ENCODE assay signal across 7 cellular contexts in the genomic region with DNA sequence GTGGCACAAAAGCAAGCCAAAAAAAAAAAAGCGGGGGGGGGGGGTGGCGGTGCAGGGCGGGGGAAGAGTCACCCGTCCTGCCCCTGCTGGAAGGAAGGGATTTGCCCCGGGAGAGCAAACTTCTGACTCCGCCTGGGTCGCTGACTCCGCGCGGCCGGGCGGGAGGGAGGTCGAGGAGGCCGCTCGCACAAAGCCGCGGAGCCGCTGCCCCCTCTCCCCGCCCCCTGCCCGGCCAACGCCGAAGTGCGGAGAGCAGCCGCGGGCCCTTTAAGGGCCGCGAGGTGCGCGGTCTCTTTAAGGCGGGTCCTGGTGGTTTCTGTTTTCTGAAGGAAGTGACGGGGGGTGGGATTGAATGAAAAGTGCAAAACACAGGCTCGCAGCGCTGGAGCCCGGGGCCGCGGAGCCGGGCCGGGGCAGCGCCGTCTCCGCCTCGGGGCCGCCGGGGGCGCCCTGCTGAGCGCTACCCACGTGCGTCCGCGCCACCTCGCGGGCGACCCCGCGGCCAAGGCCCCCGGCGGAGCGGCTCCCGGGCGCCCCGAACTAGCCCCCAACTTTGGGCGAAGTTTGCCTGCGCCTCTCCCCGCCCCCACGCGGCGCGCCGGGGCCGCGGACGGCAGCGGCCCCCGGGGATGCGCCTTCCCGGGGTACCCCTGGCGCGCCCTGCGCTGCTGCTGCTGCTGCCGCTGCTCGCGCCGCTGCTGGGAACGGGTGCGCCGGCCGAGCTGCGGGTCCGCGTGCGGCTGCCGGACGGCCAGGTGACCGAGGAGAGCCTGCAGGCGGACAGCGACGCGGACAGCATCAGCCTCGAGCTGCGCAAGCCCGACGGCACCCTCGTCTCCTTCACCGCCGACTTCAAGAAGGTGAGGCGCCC. TPM values are rescaled to one million over a fixed set of nuclear protein-coding genes. Genes with fewer than 3 reads are reported as not detected.
A peak's percentile ranks its signal among the peaks of the same experiment; 100 is the strongest.
DNase-seq lines count a peak whose midpoint lies in the region; ATAC-seq, FAIRE-seq and TF ChIP-seq lines count a peak whose summit lies in the region.

A gene (plus strand): TSS at position 382 of the 871 bp plus-strand sequence. CDS start 248 bp downstream, at position 630.

- no peaks in the 10 kb centered on the region for H4K20me1 ChIP-seq in endothelial cell of umbilical vein (replicated peaks; ENCODE audit: control insufficient read depth, extremely low read depth, insufficient read depth, low read length)

- peak; percentile 86 for TF ChIP-seq POLR2A in endothelial cell of umbilical vein (IDR thresholded peaks at IDR 0.05; ENCODE audit: low read depth, low read length)

- intact Hi-C loops in endothelial cell of umbilical vein (cut with micrococcal nuclease) = loop anchor here (1.0 to 10.0 kb wide), 6 partner anchors 14 to 856 kb away; a partner anchor contains a TSS

- H3K4me2 ChIP-seq in endothelial cell of umbilical vein (ENCODE audit: insufficient read depth, low read length) = peak within 1 kb of the TSS; percentile 67

- peak; percentile 84 for DNase-seq in NCI-H69 (lab: John Stamatoyannopoulos, UW)
- DNase-seq in activated CD8-positive, alpha-beta memory T cell treated with anti-CD3 and anti-CD28 coated beads, Interleukin-2, amount 50 U/mL, for 4 hours = peak; percentile 58
- DNase-seq in endothelial cell of umbilical vein (ENCODE audit: low read depth, low spot score) = peak; percentile 84
- peak; percentile 79 for DNase-seq in midbrain (lab: John Stamatoyannopoulos, UW)
- DNase-seq in stimulated activated CD8-positive, alpha-beta memory T cell treated with anti-CD3 and anti-CD28 coated beads, Interleukin-2, amount 100 ng/mL, for 1 hour (ENCODE audit: low read depth in 2 of 2) = peak; percentile 16 to 35

- peak within 1 kb of the TSS; percentile 37 to 67 (median 60) for H3K4me3 ChIP-seq in endothelial cell of umbilical vein (replicated peaks in 1 of 3; ENCODE audit: insufficient read depth in 1 of 3, low read depth in 1 of 3, low read length in 3 of 3)

- dilution Hi-C loops in endothelial cell of umbilical vein (cut with MboI; ENCODE audit: extremely low pct_ligation_motif_present, low sequenced_read_pairs) = no loop called here

- FAIRE-seq in endothelial cell of umbilical vein (lab: Jason Lieb, UNC) = peak; percentile 87

- peak within 1 kb of the TSS; percentile 47 for H3K27ac ChIP-seq in endothelial cell of umbilical vein (ENCODE audit: insufficient read depth, low read depth, low read length)

- TF ChIP-seq CTCF in endothelial cell of umbilical vein (IDR thresholded peaks at IDR 0.05; ENCODE audit: extremely low read depth in 1 of 2, insufficient read depth in 1 of 2, low read depth in 1 of 2, low read length in 2 of 2) = peak in 1 of 2 donors; percentile 13

- peaks cover 41% of the 10 kb centered on the region for H3K4me1 ChIP-seq in endothelial cell of umbilical vein (ENCODE audit: control insufficient read depth, extremely low read depth, insufficient read depth, low read length)

- CTCF ChIA-PET in endothelial cell of umbilical vein (lab: Charles Lee) = interaction anchor here (0.7 to 3.4 kb wide), 6 partner anchors 15 to 92 kb away, joined by 3 to 16 read pairs (median 6); no protein-coding TSS in a partner anchor

- H3K36me3 ChIP-seq in endothelial cell of umbilical vein (ENCODE audit: control insufficient read depth in 2 of 2, extremely low read depth in 1 of 2, insufficient read depth in 2 of 2, low read length in 2 of 2) = no peaks in the 10 kb centered on the region

- H3K79me2 ChIP-seq in endothelial cell of umbilical vein (ENCODE audit: control insufficient read depth, insufficient read depth, low read length) = peaks cover 9% of the 10 kb centered on the region

- no TSS peak for BruUV-seq in endothelial cell of umbilical vein (replicated peaks; lab: Mats Ljungman, UMichigan)

- ATAC-seq in GM18502 (IDR thresholded peaks at IDR 0.05; ENCODE audit: poor library complexity, unreplicated experiment) (peak; percentile 86), HG02938 (IDR thresholded peaks at IDR 0.05; ENCODE audit: unreplicated experiment) (peak; percentile 75)

- H3K9ac ChIP-seq in endothelial cell of umbilical vein (replicated peaks; ENCODE audit: extremely low read depth, insufficient read depth, low read length) = peak within 1 kb of the TSS; percentile 56

- no peaks in the 10 kb centered on the region for H3K9me3 ChIP-seq in endothelial cell of umbilical vein (replicated peaks; ENCODE audit: control insufficient read depth, insufficient read depth, low read length)

- POLR2A ChIA-PET in endothelial cell of umbilical vein (lab: Charles Lee) = no interaction called here

- peak within 1 kb of the TSS; percentile 77 for H2AFZ ChIP-seq in endothelial cell of umbilical vein (ENCODE audit: low read depth, low read length)

- no peaks in the 10 kb centered on the region for H3K27me3 ChIP-seq in endothelial cell of umbilical vein (ENCODE audit: control insufficient read depth in 2 of 2, insufficient read depth in 2 of 2, low read length in 2 of 2)

- no peaks in the 10 kb centered on the region for H3K9me1 ChIP-seq in endothelial cell of umbilical vein (replicated peaks; ENCODE audit: control insufficient read depth, extremely low read depth, insufficient read depth, low read length)

TF ChIP-seq in endothelial cell of umbilical vein, 7 proteins besides CTCF, POLR2A, EP300 and RAD21:
- TF ChIP-seq, protein P1, sequence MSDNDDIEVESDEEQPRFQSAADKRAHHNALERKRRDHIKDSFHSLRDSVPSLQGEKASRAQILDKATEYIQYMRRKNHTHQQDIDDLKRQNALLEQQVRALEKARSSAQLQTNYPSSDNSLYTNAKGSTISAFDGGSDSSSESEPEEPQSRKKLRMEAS (IDR thresholded peaks at IDR 0.05; ENCODE audit: insufficient read depth, insufficient read length) = peak; percentile 8
- TF ChIP-seq EZH2 (IDR thresholded peaks at IDR 0.05; ENCODE audit: borderline replicate concordance, low read depth, low read length, severe bottlenecking) (no peak), GATA2 (IDR thresholded peaks at IDR 0.05; ENCODE audit: insufficient read depth, insufficient read length, low read depth, low read length) (no peak), POLR2AphosphoS5 (IDR thresholded peaks at IDR 0.05; ENCODE audit: insufficient read depth, low read depth, low read length) (peak; percentile 72), FOS (IDR thresholded peaks at IDR 0.05; ENCODE audit: borderline replicate concordance, insufficient read depth, low read length) (no peak)

RNA-seq across cellular contexts. Expression of the gene that starts here (rescaled TPM):
- total RNA-seq in endothelial cell of umbilical vein = 26.7 and 32.1 TPM in 2 replicates
- polyA plus RNA-seq in endothelial cell of umbilical vein = 33.8 and 38.1 TPM in 2 replicates
- 20.8 and 23.6 TPM in 2 replicates for polyA plus RNA-seq in endothelial cell of umbilical vein (2011; cell fraction: cytosol; rRNA removed)
- 14.3 and 15.6 TPM in 2 replicates for polyA plus RNA-seq in endothelial cell of umbilical vein (2011; cell fraction: nucleus; rRNA removed)
- 21.1 and 24.9 TPM in 2 replicates for polyA plus RNA-seq in endothelial cell of umbilical vein (2012)
- polyA minus RNA-seq in endothelial cell of umbilical vein = 10.8 and 11.1 TPM in 2 replicates
- polyA minus RNA-seq in endothelial cell of umbilical vein (2011; cell fraction: cytosol; rRNA and poly(A)+ RNA removed) = 15.2 TPM
- 6.8 and 7.0 TPM in 2 replicates for polyA minus RNA-seq in endothelial cell of umbilical vein (2011; cell fraction: nucleus; rRNA and poly(A)+ RNA removed)

Comparison
In these comparisons a context has a peak if more than half of its experiments do, and no peak if none do; other contexts are left out.
1. Peak in every context shown above with its lines: DNase-seq, ATAC-seq, H3K4me3 ChIP-seq and H3K27ac ChIP-seq.
2. DNase-seq: peak in every context shown above with its lines; median percentile 84 in NCI-H69; 84 in endothelial cell of umbilical vein; 79 in midbrain; 58 in activated CD8-positive, alpha-beta memory T cell treated with anti-CD3 and anti-CD28 coated beads, Interleukin-2, amount 50 U/mL, for 4 hours; 26 in stimulated activated CD8-positive, alpha-beta memory T cell treated with anti-CD3 and anti-CD28 coated beads, Interleukin-2, amount 100 ng/mL, for 1 hour.